Comparison of ENCODE assay signal across 9 cellular contexts in the genomic region with DNA sequence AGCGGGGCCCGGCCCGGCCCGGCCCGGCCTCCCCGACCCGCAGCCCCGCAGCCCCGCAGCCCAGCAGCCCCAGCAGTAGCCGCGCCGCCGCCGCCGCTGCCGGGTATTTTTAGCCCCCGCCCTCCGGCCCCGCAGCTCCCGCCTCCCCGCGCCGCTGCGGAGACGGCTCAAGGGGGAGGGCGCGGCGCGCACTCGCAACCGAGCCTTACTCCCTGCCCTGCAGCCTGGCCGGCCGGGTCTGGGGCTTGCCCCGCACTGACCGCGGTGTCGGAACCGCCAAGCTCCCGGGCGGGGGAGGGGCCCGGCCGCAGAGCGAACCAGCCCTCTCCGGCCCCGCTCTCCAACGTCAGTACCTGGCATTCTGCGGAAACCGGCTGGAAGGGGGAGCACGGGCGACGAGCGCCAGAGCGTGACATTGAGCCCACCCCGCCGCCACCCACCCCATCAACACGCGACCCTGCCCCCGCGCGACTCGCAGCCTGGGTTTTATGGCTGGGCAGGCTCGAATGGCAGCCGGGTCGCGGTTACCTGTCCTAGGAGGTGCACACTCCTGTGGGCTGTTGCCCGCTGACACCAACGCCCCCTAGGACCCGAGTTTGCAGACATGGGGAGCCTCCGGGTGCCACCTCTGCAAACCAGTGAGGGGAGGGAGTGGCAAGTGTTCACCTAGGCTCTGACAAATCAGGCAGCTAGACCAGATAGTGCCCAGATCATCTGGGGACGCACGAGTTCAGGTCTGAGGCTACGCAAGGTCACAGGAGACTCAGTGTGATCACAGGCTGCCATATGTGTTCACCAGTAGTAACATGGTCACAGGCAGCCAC. TPM values are rescaled to one million over a fixed set of nuclear protein-coding genes. Genes with fewer than 3 reads are reported as not detected.
A peak's percentile ranks its signal among the peaks of the same experiment; 100 is the strongest.
DNase-seq lines count a peak whose midpoint lies in the region; ATAC-seq lines count a peak whose summit lies in the region.
"Had no signal": no experiment of that assay in that cellular context is flagged by ENCODE, and none has a peak within 500 bp of the region (broad histone marks: within the 10 kb centered on the region; RNA-seq: fewer than 3 reads in every experiment).

A gene with protein sequence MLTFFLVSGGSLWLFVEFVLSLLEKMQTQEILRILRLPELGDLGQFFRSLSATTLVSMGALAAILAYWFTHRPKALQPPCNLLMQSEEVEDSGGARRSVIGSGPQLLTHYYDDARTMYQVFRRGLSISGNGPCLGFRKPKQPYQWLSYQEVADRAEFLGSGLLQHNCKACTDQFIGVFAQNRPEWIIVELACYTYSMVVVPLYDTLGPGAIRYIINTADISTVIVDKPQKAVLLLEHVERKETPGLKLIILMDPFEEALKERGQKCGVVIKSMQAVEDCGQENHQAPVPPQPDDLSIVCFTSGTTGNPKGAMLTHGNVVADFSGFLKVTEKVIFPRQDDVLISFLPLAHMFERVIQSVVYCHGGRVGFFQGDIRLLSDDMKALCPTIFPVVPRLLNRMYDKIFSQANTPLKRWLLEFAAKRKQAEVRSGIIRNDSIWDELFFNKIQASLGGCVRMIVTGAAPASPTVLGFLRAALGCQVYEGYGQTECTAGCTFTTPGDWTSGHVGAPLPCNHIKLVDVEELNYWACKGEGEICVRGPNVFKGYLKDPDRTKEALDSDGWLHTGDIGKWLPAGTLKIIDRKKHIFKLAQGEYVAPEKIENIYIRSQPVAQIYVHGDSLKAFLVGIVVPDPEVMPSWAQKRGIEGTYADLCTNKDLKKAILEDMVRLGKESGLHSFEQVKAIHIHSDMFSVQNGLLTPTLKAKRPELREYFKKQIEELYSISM (minus strand): TSS at position 98 of the 824 bp plus-strand sequence. CDS start 105 bp downstream, outside the sequence.

- intact Hi-C loops in right cardiac atrium (cut with DNase I), result no loop called here

- no peak within 1 kb of the TSS for H3K27ac ChIP-seq in SK-N-MC
- no peak within 1 kb of the TSS for H3K27ac ChIP-seq in right cardiac atrium (ENCODE audit: low read length)
- H3K27ac ChIP-seq in rectal smooth muscle tissue (ENCODE audit: low read depth, low read length), result no peak within 1 kb of the TSS
- H3K27ac ChIP-seq: KMS-11 had no signal

- DNase-seq in D341Med (ENCODE audit: low spot score), result peak; percentile 86
- no peak for DNase-seq in SK-N-MC (ENCODE audit: low read depth, low spot score)
- DNase-seq in anterior cingulate cortex (lab: John Stamatoyannopoulos, UW), result peak in 40 of 58 donors; percentile 15 to 70 (median 42)
- DNase-seq in right cardiac atrium, result peak; percentile 28 to 70 (median 70)
- no peak for DNase-seq in AML-193 (lab: John Stamatoyannopoulos, UW)
- DNase-seq in SKM-1 (lab: John Stamatoyannopoulos, UW; ENCODE audit: unreplicated experiment), result no peak

- H3K4me1 ChIP-seq in right cardiac atrium (ENCODE audit: control insufficient read depth, insufficient read depth, low read length), result peaks cover 2% of the 10 kb centered on the region
- peaks cover 3% of the 10 kb centered on the region for H3K4me1 ChIP-seq in rectal smooth muscle tissue (ENCODE audit: control insufficient read depth, insufficient read depth, low read length)

- H3K36me3 ChIP-seq in SK-N-MC (ENCODE audit: insufficient read depth, low read length) (no peaks in the 10 kb centered on the region), rectal smooth muscle tissue (ENCODE audit: control insufficient read depth, insufficient read depth, low read length) (no peaks in the 10 kb centered on the region)

- H3K9me3 ChIP-seq in SK-N-MC (ENCODE audit: low read depth, low read length) (no peaks in the 10 kb centered on the region), right cardiac atrium (ENCODE audit: control insufficient read depth, low read length) (no peaks in the 10 kb centered on the region)

- H3K27me3 ChIP-seq in right cardiac atrium (ENCODE audit: control insufficient read depth, insufficient read depth) (no peaks in the 10 kb centered on the region), rectal smooth muscle tissue (ENCODE audit: control insufficient read depth, insufficient read depth, low read length) (peaks cover 25% of the 10 kb centered on the region)

- H3K9ac ChIP-seq in SK-N-MC (ENCODE audit: insufficient read length), result no peak within 1 kb of the TSS
- H3K9ac ChIP-seq in rectal smooth muscle tissue (ENCODE audit: low read length), result no peak within 1 kb of the TSS
- H3K9ac ChIP-seq: KMS-11 had no signal

- H3K4me3 ChIP-seq in SK-N-MC (0 out of 2 replicates have a peak within 1 kb of the TSS, but pooled peaks have one; percentile 33), right cardiac atrium (ENCODE audit: low read length) (peak within 1 kb of the TSS; percentile 74), rectal smooth muscle tissue (ENCODE audit: low read length) (peak within 1 kb of the TSS; percentile 65)

- peak; percentile 56 to 58 for ATAC-seq in right cardiac atrium
- ATAC-seq in HG03196 (IDR thresholded peaks at IDR 0.05; ENCODE audit: unreplicated experiment), result no peak

- 3% methylated on average over 72 of the region's 72 CpGs for WGBS in right cardiac atrium

RNA-seq across cellular contexts. Expression of the gene that starts here (rescaled TPM):
- total RNA-seq in right cardiac atrium, result 1 to 10 TPM; 1.7 to 6.7 (median 4.3) TPM
- polyA plus RNA-seq in right cardiac atrium, result 2.7 TPM

Comparison
In these comparisons a context has a peak if more than half of its experiments do, and no peak if none do; other contexts are left out.
1. DNase-seq: peak in D341Med (single experiment), anterior cingulate cortex (40 of 58) and right cardiac atrium (3 of 3); none in SK-N-MC (single experiment), AML-193 (0 of 2) and SKM-1 (single experiment).
2. Peak in every context shown above with its lines, with median percentiles within 50 percentile points of each other: H3K4me3 ChIP-seq.